Comparison of ENCODE assay signal across 21 cellular contexts in the genomic region with DNA sequence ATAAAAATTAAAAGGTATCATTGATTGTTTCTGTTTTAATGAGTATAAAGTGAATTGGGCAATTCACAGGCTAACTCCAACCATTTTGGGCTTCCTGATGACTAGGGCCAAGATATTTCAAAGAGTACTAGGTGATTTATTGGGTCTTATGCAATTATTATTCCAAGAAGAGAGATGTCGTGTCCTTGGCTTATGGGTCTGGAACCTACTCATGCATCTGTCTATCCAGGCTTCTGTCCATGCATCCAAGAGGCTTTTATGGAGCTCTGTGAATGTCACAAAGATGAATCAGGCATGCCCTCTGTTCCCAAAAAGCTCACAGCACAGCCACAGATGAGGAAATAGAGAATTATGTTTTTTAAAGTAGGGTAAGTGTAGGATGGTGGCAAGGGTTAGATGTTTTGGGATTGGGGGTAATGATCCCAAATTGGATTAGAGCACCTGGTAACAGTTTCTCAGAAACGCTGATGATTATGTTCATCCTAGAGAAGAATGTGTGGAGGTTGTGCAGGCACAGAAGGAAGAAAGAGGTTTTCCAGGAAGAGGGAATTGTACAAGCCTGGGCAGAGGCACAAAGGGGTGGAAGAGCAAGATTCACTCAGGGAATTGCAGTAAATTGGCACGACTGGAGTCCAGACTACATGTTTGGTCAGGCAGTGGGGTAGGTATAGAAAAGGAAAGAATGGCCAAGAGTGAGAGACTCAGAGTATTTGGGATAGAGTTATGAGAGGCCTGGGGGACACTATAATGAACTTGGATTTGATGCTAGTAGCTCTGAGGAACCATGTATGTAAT.
DNase-seq lines count a peak whose midpoint lies in the region; ATAC-seq and TF ChIP-seq lines count a peak whose summit lies in the region.
"Had no signal": no experiment of that assay in that cellular context is flagged by ENCODE, and none has a peak within 500 bp of the region (broad histone marks: within the 10 kb centered on the region; RNA-seq: fewer than 3 reads in every experiment).

No MANE protein-coding gene starts in this region.

- no peaks in the 10 kb centered on the region for H3K9me3 ChIP-seq in gastrocnemius medialis
- H3K9me3 ChIP-seq: left ventricle myocardium inferior, right lobe of liver had no signal

- TF ChIP-seq CTCF in AG09309 (IDR thresholded peaks at IDR 0.05; ENCODE audit: control insufficient read depth, insufficient read depth, low read depth, low read length, missing control alignments): no peak
- no peak for TF ChIP-seq CTCF in foreskin fibroblast (IDR thresholded peaks at IDR 0.05; ENCODE audit: low read depth, low read length)
- TF ChIP-seq CTCF in gastrocnemius medialis (IDR thresholded peaks at IDR 0.05 in 4 of 5, conservative IDR thresholded peaks at IDR 0.05 in 1 of 5): no peak

- H3K27me3 ChIP-seq in gastrocnemius medialis: no peaks in the 10 kb centered on the region
- H3K27me3 ChIP-seq: right lobe of liver had no signal

- H3K4me3 ChIP-seq in AG09309 (ENCODE audit: control insufficient read depth, low read depth, low read length) (no peak overlapping the region), foreskin fibroblast (ENCODE audit: low read depth in 1 of 2, low read length in 2 of 2) (no peak overlapping the region), gastrocnemius medialis (no peak overlapping the region)
- H3K4me3 ChIP-seq: GM23338, left ventricle myocardium inferior, right lobe of liver had no signal

- intact Hi-C loops in gastrocnemius medialis (cut with DNase I; ENCODE audit: low total_unique reads): no loop called here

- no peak for TF ChIP-seq POLR2A in gastrocnemius medialis (IDR thresholded peaks at IDR 0.05)

- ATAC-seq in gastrocnemius medialis (peak; percentile 70 to 81), HG02759 (IDR thresholded peaks at IDR 0.05; ENCODE audit: unreplicated experiment) (no peak)
- ATAC-seq: activated CD8-positive, alpha-beta T cell treated with anti-CD3 and anti-CD28 coated beads for 36 hours; GM23338; HepG2; right lobe of liver; T-helper 17 cell; WTC11 had no signal

- no peaks in the 10 kb centered on the region for H3K4me1 ChIP-seq in gastrocnemius medialis
- H3K4me1 ChIP-seq: left ventricle myocardium inferior, right lobe of liver had no signal

- H3K27ac ChIP-seq in gastrocnemius medialis: no peak overlapping the region
- H3K27ac ChIP-seq: C4-2B, left ventricle myocardium inferior, right lobe of liver had no signal

- DNase-seq in AG09309 (ENCODE audit: low read depth) (peak; percentile 86), NCI-H82 treated with DMSO at 0.1 percent for 48 hours (lab: John Stamatoyannopoulos, UW; ENCODE audit: unreplicated experiment) (peak; percentile 2), foreskin fibroblast (peak; percentile 88 to 89), gastrocnemius medialis (peak in 1 of 2 donors; percentile 35), mesenteric fat pad (ENCODE audit: low spot score) (no peak), NAMALWA (ENCODE audit: low spot score) (no peak), GM19238 (ENCODE audit: insufficient read length, low spot score) (no peak)
- DNase-seq: activated CD8-positive, alpha-beta T cell treated with anti-CD3 and anti-CD28 coated beads for 36 hours; activated naive CD8-positive, alpha-beta T cell treated with anti-CD3 and anti-CD28 coated beads, Interleukin-2, amount 10 ng/mL, durations not matched to agents 7 days and 5 days; activated T-cell treated with anti-CD3 and anti-CD28 coated beads, Interleukin-2, amount 50 U/mL, for 48 hours; left ventricle myocardium inferior; NCI-H524; nucleus accumbens; right lobe of liver; stimulated activated CD4-positive, alpha-beta T cell treated with anti-CD3 and anti-CD28 coated beads, Interleukin-2, amount 100 ng/mL, for 48 hours; T-helper 17 cell had no signal

- in situ Hi-C loops in gastrocnemius medialis (cut with MboI; ENCODE audit: low sequenced_read_pairs in 4 of 4): no loop called here

- no peaks in the 10 kb centered on the region for H3K36me3 ChIP-seq in gastrocnemius medialis
- H3K36me3 ChIP-seq: left ventricle myocardium inferior, right lobe of liver had no signal

Comparison
In these comparisons a context has a peak if more than half of its experiments do, and no peak if none do; other contexts are left out.
1. DNase-seq: peak in AG09309 (single experiment), NCI-H82 treated with DMSO at 0.1 percent for 48 hours (single experiment) and foreskin fibroblast (2 of 2); none in mesenteric fat pad (single experiment), NAMALWA (single experiment) and GM19238 (single experiment).